In genomic region chr12:105880824-105881388, GRCh38 we compare ENCODE assay signal across 24 cellular contexts.
"Had no signal": no experiment of that assay in that cellular context is flagged by ENCODE, and none has a peak within 500 bp of the region (broad histone marks: within the 10 kb centered on the region; RNA-seq: fewer than 3 reads in every experiment).

No MANE protein-coding gene starts in this region.

- H3K4me1 ChIP-seq: parathyroid adenoma, psoas muscle, right lobe of liver, sigmoid colon, stomach, thyroid gland, upper lobe of right lung, uterus had no signal

- H3K27me3 ChIP-seq: neural progenitor cell, ovary, right lobe of liver, sigmoid colon, stomach, thyroid gland, tibial nerve, upper lobe of right lung, uterus had no signal

- H3K27ac ChIP-seq: neural progenitor cell, ovary, parathyroid adenoma, psoas muscle, right lobe of liver, sigmoid colon, stomach, thoracic aorta, thyroid gland, upper lobe of right lung had no signal

- ATAC-seq: natural killer cell; psoas muscle; right cardiac atrium; right lobe of liver; stimulated activated effector memory CD8-positive, alpha-beta T cell treated with anti-CD3 and anti-CD28 coated beads, Interleukin-12 subunit alpha, Interleukin-12 subunit beta, amount 100 ng/mL, for 72 hours; stimulated activated naive B cell treated with anti-CD40 and anti-IgM and Interleukin-4, amounts not matched to agents 10 μg/mL and 1 μg/mL and 100 μg/mL, for 72 hours; upper lobe of right lung had no signal

- DNase-seq: natural killer cell; occipital lobe; ovary; posterior cingulate gyrus; psoas muscle; right cardiac atrium; right lobe of liver; sigmoid colon; small intestine; stimulated activated CD4-positive, alpha-beta T cell treated with anti-CD3 and anti-CD28 coated beads, Interleukin-15, amount 100 ng/mL, for 24 hours; stimulated activated CD4-positive, alpha-beta T cell treated with anti-CD3 and anti-CD28 coated beads, Interleukin-2, amount 100 ng/mL, for 24 hours; stimulated activated CD4-positive, alpha-beta T cell treated with anti-CD3 and anti-CD28 coated beads, Interleukin-2, amount 100 ng/mL, for 48 hours; stimulated activated CD4-positive, alpha-beta T cell treated with anti-CD3 and anti-CD28 coated beads, Interleukin-4, amount 100 ng/mL, for 24 hours; stimulated activated naive B cell treated with anti-CD40 and anti-IgM and Interleukin-4, amounts not matched to agents 10 μg/mL and 1 μg/mL and 100 μg/mL, for 72 hours; stimulated activated naive CD4-positive, alpha-beta T cell treated with Interleukin-2 at 50 U/mL for 16 hours; stomach; thyroid gland; upper lobe of right lung; uterus had no signal

- H3K4me2 ChIP-seq: neural progenitor cell had no signal

- H3K79me2 ChIP-seq: parathyroid adenoma had no signal

- H3K9ac ChIP-seq: neural progenitor cell, parathyroid adenoma had no signal

- H3K4me3 ChIP-seq: neural progenitor cell, ovary, psoas muscle, right lobe of liver, sigmoid colon, stomach, thoracic aorta, thyroid gland, tibial nerve, upper lobe of right lung, uterus had no signal

- H3K36me3 ChIP-seq: neural progenitor cell, ovary, right lobe of liver, sigmoid colon, stomach, thoracic aorta, thyroid gland, tibial nerve, upper lobe of right lung, uterus had no signal
